Comparison of ENCODE assay signal across 8 cellular contexts in the genomic region with DNA sequence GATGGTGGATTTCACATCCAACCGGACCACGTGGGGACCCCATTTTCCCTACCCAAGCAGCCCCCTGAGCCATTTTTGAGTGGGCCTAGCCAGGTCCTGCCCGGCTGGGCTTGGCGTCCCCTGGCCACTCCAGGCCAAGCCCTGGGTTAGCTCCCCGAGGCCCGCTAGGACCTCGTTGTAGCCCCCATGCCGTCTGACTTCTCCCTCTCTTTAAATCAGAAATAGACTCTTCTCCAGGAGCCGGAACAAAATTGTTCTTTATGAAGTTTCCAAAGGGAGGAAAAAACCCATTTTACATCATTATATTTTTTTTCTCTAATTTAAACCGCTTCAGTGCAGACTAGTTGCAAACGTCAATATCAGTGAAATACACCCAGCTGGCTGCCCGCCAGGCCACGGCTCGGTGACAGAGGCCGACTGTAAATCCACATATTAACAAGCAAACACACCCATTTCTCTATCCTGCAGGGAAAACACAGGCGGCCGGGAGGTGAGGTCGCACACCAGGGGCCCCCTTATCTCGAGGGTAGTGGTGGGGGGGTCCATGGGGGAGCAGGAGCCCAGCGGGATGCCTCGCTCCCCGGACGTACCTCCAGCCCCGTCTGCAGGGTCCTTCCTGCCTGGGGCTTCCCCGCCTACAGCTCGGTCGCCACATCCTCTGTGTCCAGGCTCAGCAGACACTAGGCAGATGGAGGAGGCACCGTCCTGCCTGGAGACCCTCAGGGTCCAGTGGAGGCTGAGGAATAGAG.
A peak's percentile ranks its signal among the peaks of the same experiment; 100 is the strongest.
DNase-seq lines count a peak whose midpoint lies in the region; ATAC-seq, FAIRE-seq and TF ChIP-seq lines count a peak whose summit lies in the region.

No MANE protein-coding gene starts in this region.

- H3K9me3 ChIP-seq in pancreas, result no peaks in the 10 kb centered on the region

- FAIRE-seq in pancreas (lab: Jason Lieb, UNC), result no peak

- H3K36me3 ChIP-seq in pancreas, result no peaks in the 10 kb centered on the region

- DNase-seq in activated T-cell treated with anti-CD3 and anti-CD28 coated beads for 1 hour (ENCODE audit: low read depth) (peak; percentile 13), activated T-cell treated with anti-CD3 and anti-CD28 coated beads for 4 hours (no peak), OCI-M1 (lab: John Stamatoyannopoulos, UW) (peak; percentile 60), coronary artery (ENCODE audit: low spot score) (no peak), pancreas (peak in 5 of 6 donors; percentile 18 to 84 (median 71)), iPS-NIHi7 (ENCODE audit: extremely low spot score) (no peak)

- ATAC-seq in pancreas (peak; percentile 37 to 62 (median 44)), HG03159 (IDR thresholded peaks at IDR 0.05; ENCODE audit: unreplicated experiment) (no peak), HG03521 (IDR thresholded peaks at IDR 0.05; ENCODE audit: unreplicated experiment) (no peak)

- 24 to 27% methylated on average over 28 of the region's 28 CpGs for WGBS in pancreas, 2 donors

- intact Hi-C loops in pancreas (cut with DNase I), result no loop called here

- H3K27me3 ChIP-seq in pancreas, result no peaks in the 10 kb centered on the region

- TF ChIP-seq CTCF in coronary artery (IDR thresholded peaks at IDR 0.05) (no peak), pancreas (IDR thresholded peaks at IDR 0.05) (no peak)

- H3K4me3 ChIP-seq in coronary artery (peak overlapping the region; percentile 10), pancreas (no peak overlapping the region)

- H3K27ac ChIP-seq in coronary artery, result no peak overlapping the region
- no peak overlapping the region for H3K27ac ChIP-seq in pancreas

- no peaks in the 10 kb centered on the region for H3K4me1 ChIP-seq in pancreas

Comparison
In these comparisons a context has a peak if more than half of its experiments do, and no peak if none do; other contexts are left out.
1. DNase-seq: peak in activated T-cell treated with anti-CD3 and anti-CD28 coated beads for 1 hour (single experiment), OCI-M1 (single experiment) and pancreas (5 of 6); none in activated T-cell treated with anti-CD3 and anti-CD28 coated beads for 4 hours (single experiment), coronary artery (single experiment) and iPS-NIHi7 (single experiment).
2. ATAC-seq: peak in pancreas (4 of 4); none in HG03159 (single experiment) and HG03521 (single experiment).